In the genomic region with DNA sequence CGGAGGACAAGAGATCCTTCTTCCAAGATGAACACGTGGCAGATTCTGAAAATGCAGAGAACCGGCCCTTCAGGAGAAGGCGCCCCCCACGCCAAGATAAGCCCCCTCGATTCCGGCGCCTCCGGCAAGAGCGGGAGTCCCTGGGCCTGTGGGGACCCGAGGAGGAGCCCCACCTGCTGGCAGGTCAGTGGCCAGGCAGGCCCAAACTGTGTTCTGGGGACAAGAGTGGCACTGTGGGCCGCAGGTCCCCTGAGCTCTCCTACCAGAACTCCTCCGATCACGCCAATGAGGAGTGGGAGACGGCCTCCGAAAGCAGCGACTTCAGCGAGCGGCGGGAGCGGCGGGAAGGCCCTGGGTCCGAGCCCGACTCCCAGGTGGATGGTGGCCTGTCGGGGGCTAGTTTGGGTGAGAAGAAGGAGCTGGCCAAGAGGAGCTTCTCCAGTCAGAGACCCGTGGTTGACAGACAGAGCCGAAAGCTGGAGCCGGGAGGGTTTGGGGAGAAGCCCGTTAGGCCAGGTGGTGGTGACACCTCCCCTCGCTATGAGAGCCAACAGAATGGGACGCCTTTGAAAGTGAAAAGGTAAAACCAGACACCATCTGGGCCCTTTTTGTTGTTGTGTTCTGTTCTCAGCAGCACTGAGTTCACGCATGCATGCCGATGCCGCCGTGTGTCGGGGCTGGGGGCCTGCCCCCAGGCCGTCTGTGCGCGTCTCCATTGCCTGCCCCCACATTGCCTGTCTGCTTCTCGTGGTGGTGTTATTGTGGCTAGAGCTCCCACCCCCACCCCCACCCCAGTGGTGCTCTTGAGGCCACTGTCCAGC, we compare ENCODE assay signal across 1 cellular context.
TF ChIP-seq lines count a peak whose summit lies in the region.

No MANE protein-coding gene starts in this region.

TF ChIP-seq in H1, 55 proteins besides CTCF, POLR2A, EP300 and RAD21:
- TF ChIP-seq, protein P1, sequence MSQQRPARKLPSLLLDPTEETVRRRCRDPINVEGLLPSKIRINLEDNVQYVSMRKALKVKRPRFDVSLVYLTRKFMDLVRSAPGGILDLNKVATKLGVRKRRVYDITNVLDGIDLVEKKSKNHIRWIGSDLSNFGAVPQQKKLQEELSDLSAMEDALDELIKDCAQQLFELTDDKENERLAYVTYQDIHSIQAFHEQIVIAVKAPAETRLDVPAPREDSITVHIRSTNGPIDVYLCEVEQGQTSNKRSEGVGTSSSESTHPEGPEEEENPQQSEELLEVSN (IDR thresholded peaks at IDR 0.05): no peak
- TF ChIP-seq, protein P2, sequence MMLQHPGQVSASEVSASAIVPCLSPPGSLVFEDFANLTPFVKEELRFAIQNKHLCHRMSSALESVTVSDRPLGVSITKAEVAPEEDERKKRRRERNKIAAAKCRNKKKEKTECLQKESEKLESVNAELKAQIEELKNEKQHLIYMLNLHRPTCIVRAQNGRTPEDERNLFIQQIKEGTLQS (IDR thresholded peaks at IDR 0.05; ENCODE audit: insufficient read depth, low read depth, low read length): no peak
- TF ChIP-seq, protein P3, sequence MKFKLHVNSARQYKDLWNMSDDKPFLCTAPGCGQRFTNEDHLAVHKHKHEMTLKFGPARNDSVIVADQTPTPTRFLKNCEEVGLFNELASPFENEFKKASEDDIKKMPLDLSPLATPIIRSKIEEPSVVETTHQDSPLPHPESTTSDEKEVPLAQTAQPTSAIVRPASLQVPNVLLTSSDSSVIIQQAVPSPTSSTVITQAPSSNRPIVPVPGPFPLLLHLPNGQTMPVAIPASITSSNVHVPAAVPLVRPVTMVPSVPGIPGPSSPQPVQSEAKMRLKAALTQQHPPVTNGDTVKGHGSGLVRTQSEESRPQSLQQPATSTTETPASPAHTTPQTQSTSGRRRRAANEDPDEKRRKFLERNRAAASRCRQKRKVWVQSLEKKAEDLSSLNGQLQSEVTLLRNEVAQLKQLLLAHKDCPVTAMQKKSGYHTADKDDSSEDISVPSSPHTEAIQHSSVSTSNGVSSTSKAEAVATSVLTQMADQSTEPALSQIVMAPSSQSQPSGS (IDR thresholded peaks at IDR 0.05; ENCODE audit: low read length): no peak
- TF ChIP-seq KDM1A (IDR thresholded peaks at IDR 0.05; ENCODE audit: borderline replicate concordance, low read length): no peak
- no peak for TF ChIP-seq KDM4A (IDR thresholded peaks at IDR 0.05; ENCODE audit: low read depth, low read length, severe bottlenecking)
- TF ChIP-seq TBP (IDR thresholded peaks at IDR 0.05; ENCODE audit: low read depth, low read length): no peak
- TF ChIP-seq, protein P4, sequence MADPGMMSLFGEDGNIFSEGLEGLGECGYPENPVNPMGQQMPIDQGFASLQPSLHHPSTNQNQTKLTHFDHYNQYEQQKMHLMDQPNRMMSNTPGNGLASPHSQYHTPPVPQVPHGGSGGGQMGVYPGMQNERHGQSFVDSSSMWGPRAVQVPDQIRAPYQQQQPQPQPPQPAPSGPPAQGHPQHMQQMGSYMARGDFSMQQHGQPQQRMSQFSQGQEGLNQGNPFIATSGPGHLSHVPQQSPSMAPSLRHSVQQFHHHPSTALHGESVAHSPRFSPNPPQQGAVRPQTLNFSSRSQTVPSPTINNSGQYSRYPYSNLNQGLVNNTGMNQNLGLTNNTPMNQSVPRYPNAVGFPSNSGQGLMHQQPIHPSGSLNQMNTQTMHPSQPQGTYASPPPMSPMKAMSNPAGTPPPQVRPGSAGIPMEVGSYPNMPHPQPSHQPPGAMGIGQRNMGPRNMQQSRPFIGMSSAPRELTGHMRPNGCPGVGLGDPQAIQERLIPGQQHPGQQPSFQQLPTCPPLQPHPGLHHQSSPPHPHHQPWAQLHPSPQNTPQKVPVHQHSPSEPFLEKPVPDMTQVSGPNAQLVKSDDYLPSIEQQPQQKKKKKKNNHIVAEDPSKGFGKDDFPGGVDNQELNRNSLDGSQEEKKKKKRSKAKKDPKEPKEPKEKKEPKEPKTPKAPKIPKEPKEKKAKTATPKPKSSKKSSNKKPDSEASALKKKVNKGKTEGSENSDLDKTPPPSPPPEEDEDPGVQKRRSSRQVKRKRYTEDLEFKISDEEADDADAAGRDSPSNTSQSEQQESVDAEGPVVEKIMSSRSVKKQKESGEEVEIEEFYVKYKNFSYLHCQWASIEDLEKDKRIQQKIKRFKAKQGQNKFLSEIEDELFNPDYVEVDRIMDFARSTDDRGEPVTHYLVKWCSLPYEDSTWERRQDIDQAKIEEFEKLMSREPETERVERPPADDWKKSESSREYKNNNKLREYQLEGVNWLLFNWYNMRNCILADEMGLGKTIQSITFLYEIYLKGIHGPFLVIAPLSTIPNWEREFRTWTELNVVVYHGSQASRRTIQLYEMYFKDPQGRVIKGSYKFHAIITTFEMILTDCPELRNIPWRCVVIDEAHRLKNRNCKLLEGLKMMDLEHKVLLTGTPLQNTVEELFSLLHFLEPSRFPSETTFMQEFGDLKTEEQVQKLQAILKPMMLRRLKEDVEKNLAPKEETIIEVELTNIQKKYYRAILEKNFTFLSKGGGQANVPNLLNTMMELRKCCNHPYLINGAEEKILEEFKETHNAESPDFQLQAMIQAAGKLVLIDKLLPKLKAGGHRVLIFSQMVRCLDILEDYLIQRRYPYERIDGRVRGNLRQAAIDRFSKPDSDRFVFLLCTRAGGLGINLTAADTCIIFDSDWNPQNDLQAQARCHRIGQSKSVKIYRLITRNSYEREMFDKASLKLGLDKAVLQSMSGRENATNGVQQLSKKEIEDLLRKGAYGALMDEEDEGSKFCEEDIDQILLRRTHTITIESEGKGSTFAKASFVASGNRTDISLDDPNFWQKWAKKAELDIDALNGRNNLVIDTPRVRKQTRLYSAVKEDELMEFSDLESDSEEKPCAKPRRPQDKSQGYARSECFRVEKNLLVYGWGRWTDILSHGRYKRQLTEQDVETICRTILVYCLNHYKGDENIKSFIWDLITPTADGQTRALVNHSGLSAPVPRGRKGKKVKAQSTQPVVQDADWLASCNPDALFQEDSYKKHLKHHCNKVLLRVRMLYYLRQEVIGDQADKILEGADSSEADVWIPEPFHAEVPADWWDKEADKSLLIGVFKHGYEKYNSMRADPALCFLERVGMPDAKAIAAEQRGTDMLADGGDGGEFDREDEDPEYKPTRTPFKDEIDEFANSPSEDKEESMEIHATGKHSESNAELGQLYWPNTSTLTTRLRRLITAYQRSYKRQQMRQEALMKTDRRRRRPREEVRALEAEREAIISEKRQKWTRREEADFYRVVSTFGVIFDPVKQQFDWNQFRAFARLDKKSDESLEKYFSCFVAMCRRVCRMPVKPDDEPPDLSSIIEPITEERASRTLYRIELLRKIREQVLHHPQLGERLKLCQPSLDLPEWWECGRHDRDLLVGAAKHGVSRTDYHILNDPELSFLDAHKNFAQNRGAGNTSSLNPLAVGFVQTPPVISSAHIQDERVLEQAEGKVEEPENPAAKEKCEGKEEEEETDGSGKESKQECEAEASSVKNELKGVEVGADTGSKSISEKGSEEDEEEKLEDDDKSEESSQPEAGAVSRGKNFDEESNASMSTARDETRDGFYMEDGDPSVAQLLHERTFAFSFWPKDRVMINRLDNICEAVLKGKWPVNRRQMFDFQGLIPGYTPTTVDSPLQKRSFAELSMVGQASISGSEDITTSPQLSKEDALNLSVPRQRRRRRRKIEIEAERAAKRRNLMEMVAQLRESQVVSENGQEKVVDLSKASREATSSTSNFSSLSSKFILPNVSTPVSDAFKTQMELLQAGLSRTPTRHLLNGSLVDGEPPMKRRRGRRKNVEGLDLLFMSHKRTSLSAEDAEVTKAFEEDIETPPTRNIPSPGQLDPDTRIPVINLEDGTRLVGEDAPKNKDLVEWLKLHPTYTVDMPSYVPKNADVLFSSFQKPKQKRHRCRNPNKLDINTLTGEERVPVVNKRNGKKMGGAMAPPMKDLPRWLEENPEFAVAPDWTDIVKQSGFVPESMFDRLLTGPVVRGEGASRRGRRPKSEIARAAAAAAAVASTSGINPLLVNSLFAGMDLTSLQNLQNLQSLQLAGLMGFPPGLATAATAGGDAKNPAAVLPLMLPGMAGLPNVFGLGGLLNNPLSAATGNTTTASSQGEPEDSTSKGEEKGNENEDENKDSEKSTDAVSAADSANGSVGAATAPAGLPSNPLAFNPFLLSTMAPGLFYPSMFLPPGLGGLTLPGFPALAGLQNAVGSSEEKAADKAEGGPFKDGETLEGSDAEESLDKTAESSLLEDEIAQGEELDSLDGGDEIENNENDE (IDR thresholded peaks at IDR 0.05; ENCODE audit: insufficient replicate concordance, low read length): no peak
- TF ChIP-seq, protein P5, sequence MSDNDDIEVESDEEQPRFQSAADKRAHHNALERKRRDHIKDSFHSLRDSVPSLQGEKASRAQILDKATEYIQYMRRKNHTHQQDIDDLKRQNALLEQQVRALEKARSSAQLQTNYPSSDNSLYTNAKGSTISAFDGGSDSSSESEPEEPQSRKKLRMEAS (IDR thresholded peaks at IDR 0.05): no peak
